ENCODE assay signal across 11 cellular contexts in the genomic region with DNA sequence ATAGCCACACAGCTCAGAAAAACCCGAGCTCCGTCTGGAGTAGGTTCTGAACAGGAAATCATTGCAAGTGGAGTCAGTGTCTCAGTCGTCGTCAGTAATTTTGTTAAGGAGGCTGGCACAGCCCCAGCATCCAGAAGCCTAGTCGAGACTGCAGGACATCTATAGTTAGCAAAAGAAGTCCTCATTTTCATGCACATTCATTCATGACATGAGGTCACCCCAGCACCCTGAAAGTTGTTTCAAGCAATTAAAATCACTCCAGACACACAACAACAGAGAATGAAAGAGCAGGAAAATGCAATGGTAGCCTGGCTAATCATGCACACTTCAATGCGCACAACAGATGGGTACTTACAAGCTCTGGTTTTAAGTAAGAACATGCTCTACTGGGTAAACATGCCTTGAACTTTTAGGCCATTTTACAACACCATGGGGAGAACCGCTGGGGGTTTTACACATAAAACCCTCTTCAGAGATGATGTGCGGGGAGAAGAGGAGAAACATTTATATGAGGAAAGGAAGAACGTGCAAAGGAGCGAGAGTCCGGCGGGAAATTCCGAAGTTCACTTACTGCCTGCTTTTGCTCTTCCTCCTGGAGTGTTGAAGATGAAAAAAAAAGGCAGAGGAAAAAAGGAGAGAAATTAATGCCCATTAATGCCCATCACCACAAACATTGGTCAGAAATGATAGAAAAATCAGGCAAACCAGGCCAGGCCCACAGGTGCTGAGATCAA.
DNase-seq lines count a peak whose midpoint lies in the region; ATAC-seq and TF ChIP-seq lines count a peak whose summit lies in the region.
"Had no signal": no experiment of that assay in that cellular context is flagged by ENCODE, and none has a peak within 500 bp of the region (broad histone marks: within the 10 kb centered on the region; RNA-seq: fewer than 3 reads in every experiment).

No MANE protein-coding gene starts in this region.

- H3K27ac ChIP-seq in OCI-LY7 (ENCODE audit: low read depth, low read length, poor library complexity, severe bottlenecking) (peak overlapping the region; percentile 99), psoas muscle (no peak overlapping the region)

- ATAC-seq in HG02610 (IDR thresholded peaks at IDR 0.05; ENCODE audit: unreplicated experiment) = peak; percentile 35
- ATAC-seq in naive B cell (ENCODE audit: low read depth in 2 of 2) = peak in 1 of 2 donors; percentile 4
- no peak for ATAC-seq in psoas muscle
- no peak for ATAC-seq in HG02970 (IDR thresholded peaks at IDR 0.05; ENCODE audit: low FRiP score, unreplicated experiment)

- 80% methylated on average over 13 of the region's 13 CpGs for WGBS in psoas muscle, 3 donors

- H4K20me1 ChIP-seq in OCI-LY7 (ENCODE audit: insufficient read depth, low read length) = no peaks in the 10 kb centered on the region

- peak overlapping the region; percentile 72 for H3K4me3 ChIP-seq in GM12865 (ENCODE audit: low read depth, low read length)
- peak overlapping the region; percentile 65 for H3K4me3 ChIP-seq in OCI-LY7 (ENCODE audit: low read depth, low read length, poor library complexity, severe bottlenecking)
- H3K4me3 ChIP-seq in psoas muscle = no peak overlapping the region
- H3K4me3 ChIP-seq: GM23338, lung had no signal

- H3K4me1 ChIP-seq in OCI-LY7 (ENCODE audit: insufficient read depth, low read length, poor library complexity, severe bottlenecking) = peaks cover 87% of the 10 kb centered on the region
- no peaks in the 10 kb centered on the region for H3K4me1 ChIP-seq in psoas muscle

- BruUV-seq in OCI-LY7 (replicated peaks; lab: Mats Ljungman, UMichigan) = TSS peak; percentile 86

- no peaks in the 10 kb centered on the region for H3K9me2 ChIP-seq in OCI-LY7 (ENCODE audit: insufficient read depth, low read length)

- H3K27me3 Mint-ChIP-seq in naive B cell = no peaks in the 10 kb centered on the region
- H3K27me3 Mint-ChIP-seq: CD8-positive, alpha-beta memory T cell had no signal

- H3K4me3 Mint-ChIP-seq in naive B cell = peak overlapping the region; percentile 38 to 88 (median 80)
- H3K4me3 Mint-ChIP-seq: CD8-positive, alpha-beta memory T cell; GM23338 had no signal

- H3K36me3 ChIP-seq in OCI-LY7 (ENCODE audit: insufficient read depth, low read length) (no peaks in the 10 kb centered on the region; the same call in 1 of the 2 replicates), psoas muscle (ENCODE audit: insufficient read depth in 1 of 2, low read depth in 1 of 2) (no peaks in the 10 kb centered on the region)

- DNase-seq in GM12865 (ENCODE audit: low read depth) = peak; percentile 91
- DNase-seq in OCI-LY7 (ENCODE audit: low spot score) = peak; percentile 73
- DNase-seq in naive B cell = no peak
- DNase-seq in psoas muscle = no peak
- DNase-seq in UCSD-AML1 (lab: John Stamatoyannopoulos, UW; ENCODE audit: unreplicated experiment) = no peak
- DNase-seq: CD8-positive, alpha-beta memory T cell; NCI-H510A had no signal

- no peaks in the 10 kb centered on the region; the same call in 1 of the 2 replicates for H3K79me2 ChIP-seq in OCI-LY7 (ENCODE audit: insufficient read depth, low read depth, low read length)

- H3K27me3 ChIP-seq in psoas muscle (ENCODE audit: insufficient read depth in 3 of 3, low read length in 2 of 3) = no peaks in the 10 kb centered on the region

- H3K36me3 Mint-ChIP-seq in naive B cell = peaks cover 0 to 11% of the 10 kb centered on the region in 2 donors

- H3K9me3 ChIP-seq in OCI-LY7 (ENCODE audit: low read length) (no peaks in the 10 kb centered on the region), psoas muscle (no peaks in the 10 kb centered on the region)

- H3K9me3 Mint-ChIP-seq in naive B cell = peaks cover 0 to 10% (median 6%) of the 10 kb centered on the region in 7 donors
- H3K9me3 Mint-ChIP-seq: CD8-positive, alpha-beta memory T cell; GM23338 had no signal

- CTCF ChIA-PET in OCI-LY7 (lab: Charles Lee; ENCODE audit: unreplicated experiment) = interaction anchor here (0.7 to 4.5 kb wide), 10 partner anchors 8 to 78 kb away, joined by 3 to 18 read pairs (median 3); no protein-coding TSS in a partner anchor

- H3K4me1 Mint-ChIP-seq in naive B cell = peaks cover 57 to 75% (median 62%) of the 10 kb centered on the region in 3 donors

- intact Hi-C loops in OCI-LY7 (cut with micrococcal nuclease; ENCODE audit: unreplicated experiment) = loop anchor here (1.0 to 2.0 kb wide), 6 partner anchors 17 to 103 kb away; no protein-coding TSS in a partner anchor
- intact Hi-C loops in psoas muscle (cut with DNase I) = no loop called here

- H3K27ac Mint-ChIP-seq in naive B cell = peak overlapping the region; percentile 92 to 100 (median 97)
- H3K27ac Mint-ChIP-seq: GM23338 had no signal

- no peak for TF ChIP-seq CTCF in GM12865 (IDR thresholded peaks at IDR 0.05; ENCODE audit: insufficient read depth, low read depth, low read length, missing control alignments)
- no peak for TF ChIP-seq CTCF in OCI-LY7 (conservative IDR thresholded peaks at IDR 0.05; ENCODE audit: low read length)
- TF ChIP-seq CTCF in psoas muscle (IDR thresholded peaks at IDR 0.05) = no peak

- H2AFZ ChIP-seq in OCI-LY7 (ENCODE audit: low read length) = peak overlapping the region; percentile 36; the same call in 1 of the 2 replicates
- H2AFZ ChIP-seq: GM23338 had no signal

- peak overlapping the region; percentile 86 for H3K4me2 ChIP-seq in OCI-LY7 (ENCODE audit: low read length)
- H3K4me2 ChIP-seq: GM23338 had no signal

- POLR2A ChIA-PET in OCI-LY7 (lab: Charles Lee) = interaction anchor here (0.5 to 5.3 kb wide), 21 partner anchors 10 to 1557 kb away, joined by 3 to 110 read pairs (median 6); no protein-coding TSS in a partner anchor

Comparison
In these comparisons a context has a peak if more than half of its experiments do, and no peak if none do; other contexts are left out.
1. DNase-seq: peak in GM12865 (single experiment) and OCI-LY7 (single experiment); none in naive B cell (single experiment), psoas muscle (0 of 2) and UCSD-AML1 (single experiment).